In the genomic region with DNA sequence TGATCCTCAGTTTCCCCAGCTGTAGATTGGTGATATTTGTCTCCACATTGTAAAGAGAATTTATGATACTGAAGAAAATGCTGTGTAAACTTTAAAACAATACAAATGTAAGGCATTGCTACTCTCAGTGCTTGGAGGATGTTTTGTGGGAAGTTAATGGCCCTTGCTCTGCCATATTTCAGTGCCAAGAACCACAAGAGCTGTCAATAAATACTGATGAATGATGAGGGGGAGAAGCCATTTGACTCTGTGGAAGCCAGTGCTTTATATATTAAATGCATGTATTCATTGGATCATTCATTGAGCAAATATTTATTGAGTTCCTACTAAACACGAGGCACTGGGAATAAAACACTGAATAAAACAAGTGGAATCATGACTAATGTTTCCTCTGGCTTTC, we compare ENCODE assay signal across 17 cellular contexts. TPM values are rescaled to one million over a fixed set of nuclear protein-coding genes. Genes with fewer than 3 reads are reported as not detected.
DNase-seq lines count a peak whose midpoint lies in the region; ATAC-seq and TF ChIP-seq lines count a peak whose summit lies in the region.
"Had no signal": no experiment of that assay in that cellular context is flagged by ENCODE, and none has a peak within 500 bp of the region (broad histone marks: within the 10 kb centered on the region; RNA-seq: fewer than 3 reads in every experiment).

No MANE protein-coding gene starts in this region.

- DNase-seq in cardiac muscle cell (ENCODE audit: low read depth in 1 of 2, low spot score in 1 of 2) (no peak), left ventricle myocardium superior (no peak), NCI-H2081 (lab: John Stamatoyannopoulos, UW) (peak; percentile 31 to 82), esophagus muscularis mucosa (ENCODE audit: extremely low spot score) (no peak), type B pancreatic cell (ENCODE audit: extremely low spot score, unreplicated experiment) (no peak), activated T-cell treated with anti-CD3 and anti-CD28 coated beads for 4 hours (no peak), HPDE6-E6E7 (ENCODE audit: extremely low spot score) (no peak)
- DNase-seq: activated B cell treated with CpG ODN at 0.5 μM for 24 hours; amniotic stem cell; CD8-positive, alpha-beta memory T cell; gastrocnemius medialis; naive thymus-derived CD8-positive, alpha-beta T cell; NCI-H1048; stimulated activated naive CD8-positive, alpha-beta T cell treated with anti-CD3 and anti-CD28 coated beads, Interleukin-15, Interleukin-2, amounts not matched to agents 100 U/mL and 50 U/mL, for 24 hours had no signal

- H3K27me3 ChIP-seq in cardiac muscle cell: no peaks in the 10 kb centered on the region
- H3K27me3 ChIP-seq in esophagus muscularis mucosa: no peaks in the 10 kb centered on the region
- H3K27me3 ChIP-seq: gastrocnemius medialis had no signal

- peak overlapping the region; percentile 27 for H3K27ac Mint-ChIP-seq in type B pancreatic cell
- H3K27ac Mint-ChIP-seq: activated B cell treated with CpG ODN at 0.5 μM for 24 hours; CD8-positive, alpha-beta memory T cell; naive thymus-derived CD8-positive, alpha-beta T cell; T-helper 1 cell treated with Interleukin-12 subunit alpha and Interleukin-12 subunit beta and Interleukin-4 antibody, amounts not matched to agents 30 μg/mL and 1 μg/mL, for 36 hours had no signal

- ATAC-seq in left ventricle myocardium superior (no peak), HG03280 (IDR thresholded peaks at IDR 0.05; ENCODE audit: unreplicated experiment) (no peak)
- ATAC-seq: gastrocnemius medialis; naive thymus-derived CD8-positive, alpha-beta T cell; stimulated activated naive CD8-positive, alpha-beta T cell treated with anti-CD3 and anti-CD28 coated beads, Interleukin-15, Interleukin-2, amounts not matched to agents 100 U/mL and 50 U/mL, for 24 hours had no signal

- TF ChIP-seq POLR2A in esophagus muscularis mucosa (IDR thresholded peaks at IDR 0.05; ENCODE audit: low read depth): no peak

- H3K36me3 Mint-ChIP-seq in type B pancreatic cell: peaks cover 5% of the 10 kb centered on the region

- H3K4me1 ChIP-seq in cardiac muscle cell (ENCODE audit: low read depth) (peaks cover 13% of the 10 kb centered on the region), esophagus muscularis mucosa (peaks cover 57 to 65% (median 63%) of the 10 kb centered on the region in 4 donors)
- H3K4me1 ChIP-seq: gastrocnemius medialis had no signal

- H3K4me3 ChIP-seq in cardiac muscle cell: no peak overlapping the region
- no peak overlapping the region for H3K4me3 ChIP-seq in esophagus muscularis mucosa
- H3K4me3 ChIP-seq: gastrocnemius medialis had no signal

- H3K4me1 Mint-ChIP-seq in type B pancreatic cell (ENCODE audit: unreplicated experiment): no peaks in the 10 kb centered on the region
- H3K4me1 Mint-ChIP-seq: activated B cell treated with CpG ODN at 0.5 μM for 24 hours; CD8-positive, alpha-beta memory T cell; naive thymus-derived CD8-positive, alpha-beta T cell had no signal

- no peak for TF ChIP-seq CTCF in cardiac muscle cell (IDR thresholded peaks at IDR 0.05; ENCODE audit: low read depth, low read length)
- no peak for TF ChIP-seq CTCF in esophagus muscularis mucosa (IDR thresholded peaks at IDR 0.05)
- no peak for TF ChIP-seq CTCF in type B pancreatic cell (conservative IDR thresholded peaks at IDR 0.05)

- peak overlapping the region; percentile 71 for H3K27ac ChIP-seq in cardiac muscle cell
- H3K27ac ChIP-seq in esophagus muscularis mucosa (replicated peaks in 1 of 4): peak overlapping the region; percentile 43 to 74 (median 62)
- H3K27ac ChIP-seq: gastrocnemius medialis, RWPE1 had no signal

- H3K4me3 Mint-ChIP-seq in type B pancreatic cell: no peak overlapping the region
- H3K4me3 Mint-ChIP-seq: activated B cell treated with CpG ODN at 0.5 μM for 24 hours; CD8-positive, alpha-beta memory T cell; naive thymus-derived CD8-positive, alpha-beta T cell; T-helper 1 cell treated with Interleukin-12 subunit alpha and Interleukin-12 subunit beta and Interleukin-4 antibody, amounts not matched to agents 30 μg/mL and 1 μg/mL, for 36 hours had no signal

- H3K9me3 Mint-ChIP-seq in type B pancreatic cell: peaks cover 5% of the 10 kb centered on the region

- intact Hi-C loops in left ventricle myocardium superior (cut with micrococcal nuclease) (no loop called here), esophagus muscularis mucosa (cut with DNase I) (no loop called here)

- H3K27me3 Mint-ChIP-seq in type B pancreatic cell: peaks cover 17% of the 10 kb centered on the region

- no peaks in the 10 kb centered on the region for H3K9me3 ChIP-seq in cardiac muscle cell (ENCODE audit: low read depth)
- H3K9me3 ChIP-seq in esophagus muscularis mucosa: peaks cover 0 to 4% (median 0%) of the 10 kb centered on the region in 4 donors
- H3K9me3 ChIP-seq: gastrocnemius medialis had no signal

- H3K36me3 ChIP-seq in cardiac muscle cell (no peaks in the 10 kb centered on the region), esophagus muscularis mucosa (peaks cover 0 to 4% (median 0%) of the 10 kb centered on the region in 4 donors)
- H3K36me3 ChIP-seq: gastrocnemius medialis had no signal

- TF ChIP-seq EP300 in esophagus muscularis mucosa (IDR thresholded peaks at IDR 0.05): no peak

- 26% methylated on average over 1 of the region's 1 CpG for WGBS in esophagus muscularis mucosa

RNA-seq across cellular contexts. Expression of a gene that starts 30.8 kb away (rescaled TPM):
- total RNA-seq in cardiac muscle cell (53.9 and 77.8 TPM in 2 replicates), left ventricle myocardium superior (201 TPM), esophagus muscularis mucosa (100 to 1,000 TPM in 1 of 4 donors, 10 to 100 TPM in 3; 44.1 to 104 (median 49.4) TPM), type B pancreatic cell (ENCODE audit: low replicate concordance) (12.7 and 14.3 TPM in 2 replicates)
- polyA plus RNA-seq in cardiac muscle cell: 30.4 and 40.8 TPM in 2 replicates

Comparison
In these comparisons a context has a peak if more than half of its experiments do, and no peak if none do; other contexts are left out.
1. DNase-seq: peak in NCI-H2081 (2 of 2); none in cardiac muscle cell (0 of 2), left ventricle myocardium superior (single experiment), esophagus muscularis mucosa (single experiment), type B pancreatic cell (single experiment), activated T-cell treated with anti-CD3 and anti-CD28 coated beads for 4 hours (single experiment) and HPDE6-E6E7 (single experiment).